Comparison of ENCODE assay signal across 1 cellular context in the genomic region with DNA sequence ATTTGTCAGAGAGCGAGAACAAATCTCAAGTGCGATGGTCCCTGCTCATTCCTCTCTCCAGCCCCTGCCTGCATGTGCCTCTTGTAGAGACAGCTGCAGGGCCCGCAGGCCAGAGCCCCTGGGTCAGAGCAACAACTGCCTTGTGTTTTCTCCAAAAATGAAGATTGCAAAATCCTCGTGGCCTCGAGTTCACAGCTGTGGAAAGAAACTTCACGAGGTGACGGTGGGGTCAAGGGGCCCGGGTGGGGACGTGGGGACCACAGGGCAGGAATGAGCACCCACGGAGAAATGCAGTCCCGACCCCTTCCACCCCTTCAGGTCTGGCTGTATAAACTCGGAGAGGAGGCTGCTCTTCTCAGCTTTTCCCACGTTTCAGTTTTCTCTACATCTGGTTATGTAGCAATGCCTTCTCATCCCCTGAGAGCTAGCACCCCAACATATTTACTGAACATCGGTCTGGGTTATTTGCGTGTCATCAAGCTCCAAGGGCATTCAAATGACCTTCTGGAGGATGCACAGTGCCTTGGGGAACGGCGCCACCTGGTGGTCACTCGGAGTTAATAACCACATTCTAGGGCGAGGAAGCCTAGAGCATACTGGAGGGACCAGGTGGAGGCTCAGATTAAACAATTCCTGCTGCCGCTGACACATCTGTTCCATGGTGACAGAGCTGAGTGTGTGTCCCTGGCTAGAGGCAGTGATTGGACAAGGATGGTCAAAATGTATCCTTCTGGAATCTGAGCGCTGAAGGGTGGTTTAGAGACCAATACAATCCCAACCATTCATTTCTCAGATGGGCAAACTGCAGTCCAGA.
TF ChIP-seq lines count a peak whose summit lies in the region.

No MANE protein-coding gene starts in this region.

TF ChIP-seq in HepG2, 621 proteins besides CTCF, POLR2A, EP300 and RAD21 (continued from another document):
- TF ChIP-seq, protein P1, sequence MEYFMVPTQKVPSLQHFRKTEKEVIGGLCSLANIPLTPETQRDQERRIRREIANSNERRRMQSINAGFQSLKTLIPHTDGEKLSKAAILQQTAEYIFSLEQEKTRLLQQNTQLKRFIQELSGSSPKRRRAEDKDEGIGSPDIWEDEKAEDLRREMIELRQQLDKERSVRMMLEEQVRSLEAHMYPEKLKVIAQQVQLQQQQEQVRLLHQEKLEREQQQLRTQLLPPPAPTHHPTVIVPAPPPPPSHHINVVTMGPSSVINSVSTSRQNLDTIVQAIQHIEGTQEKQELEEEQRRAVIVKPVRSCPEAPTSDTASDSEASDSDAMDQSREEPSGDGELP (IDR thresholded peaks at IDR 0.05; ENCODE audit: borderline replicate concordance, low read depth), result no peak
- TF ChIP-seq KDM2A (CRISPR knock-in tag; IDR thresholded peaks at IDR 0.05; ENCODE audit: borderline replicate concordance, low read depth) (peak; percentile 63; the same call in 1 of the 2 replicates), CEBPB (IDR thresholded peaks at IDR 0.05; ENCODE audit: borderline replicate concordance, low read depth, low read length) (0 out of 2 replicates have a peak, but pooled peaks have one; percentile 12), NFATC3 (CRISPR knock-in tag; IDR thresholded peaks at IDR 0.05) (no peak), ZNF749 (CRISPR knock-in tag; IDR thresholded peaks at IDR 0.05; ENCODE audit: borderline replicate concordance) (no peak), ZNF17 (CRISPR knock-in tag; IDR thresholded peaks at IDR 0.05) (no peak), ZNF263 (CRISPR knock-in tag; IDR thresholded peaks at IDR 0.05) (no peak), NKX3-1 (CRISPR knock-in tag; IDR thresholded peaks at IDR 0.05) (no peak), ZNF790 (CRISPR knock-in tag; IDR thresholded peaks at IDR 0.05; ENCODE audit: borderline replicate concordance) (no peak), ELF4 (CRISPR knock-in tag; IDR thresholded peaks at IDR 0.05; ENCODE audit: borderline replicate concordance) (no peak), KMT2A (CRISPR knock-in tag; IDR thresholded peaks at IDR 0.05) (no peak), FOXA3 (CRISPR knock-in tag; IDR thresholded peaks at IDR 0.05) (peak; percentile 28; the same call in 1 of the 2 replicates), THAP11 (CRISPR knock-in tag; IDR thresholded peaks at IDR 0.05) (0 out of 2 replicates have a peak, but pooled peaks have one; percentile 15)
- TF ChIP-seq, protein P2, sequence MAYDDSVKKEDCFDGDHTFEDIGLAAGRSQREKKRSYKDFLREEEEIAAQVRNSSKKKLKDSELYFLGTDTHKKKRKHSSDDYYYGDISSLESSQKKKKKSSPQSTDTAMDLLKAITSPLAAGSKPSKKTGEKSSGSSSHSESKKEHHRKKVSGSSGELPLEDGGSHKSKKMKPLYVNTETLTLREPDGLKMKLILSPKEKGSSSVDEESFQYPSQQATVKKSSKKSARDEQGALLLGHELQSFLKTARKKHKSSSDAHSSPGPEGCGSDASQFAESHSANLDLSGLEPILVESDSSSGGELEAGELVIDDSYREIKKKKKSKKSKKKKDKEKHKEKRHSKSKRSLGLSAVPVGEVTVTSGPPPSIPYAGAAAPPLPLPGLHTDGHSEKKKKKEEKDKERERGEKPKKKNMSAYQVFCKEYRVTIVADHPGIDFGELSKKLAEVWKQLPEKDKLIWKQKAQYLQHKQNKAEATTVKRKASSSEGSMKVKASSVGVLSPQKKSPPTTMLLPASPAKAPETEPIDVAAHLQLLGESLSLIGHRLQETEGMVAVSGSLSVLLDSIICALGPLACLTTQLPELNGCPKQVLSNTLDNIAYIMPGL (CRISPR knock-in tag; IDR thresholded peaks at IDR 0.05; ENCODE audit: borderline replicate concordance in 1 of 2, low read depth in 1 of 2), result 0 out of 4 replicates have a peak, but pooled peaks of 1 of the 2 experiments have one; percentile 40
- TF ChIP-seq, protein P3, sequence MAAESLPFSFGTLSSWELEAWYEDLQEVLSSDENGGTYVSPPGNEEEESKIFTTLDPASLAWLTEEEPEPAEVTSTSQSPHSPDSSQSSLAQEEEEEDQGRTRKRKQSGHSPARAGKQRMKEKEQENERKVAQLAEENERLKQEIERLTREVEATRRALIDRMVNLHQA (CRISPR knock-in tag; IDR thresholded peaks at IDR 0.05), result no peak
